ENCODE assay signal across 16 cellular contexts in genomic region chr9:87102131-87102530, GRCh38.
A peak's percentile ranks its signal among the peaks of the same experiment; 100 is the strongest.
DNase-seq lines count a peak whose midpoint lies in the region; ATAC-seq and TF ChIP-seq lines count a peak whose summit lies in the region.
"Had no signal": no experiment of that assay in that cellular context is flagged by ENCODE, and none has a peak within 500 bp of the region (broad histone marks: within the 10 kb centered on the region; RNA-seq: fewer than 3 reads in every experiment).

No MANE protein-coding gene starts in this region.

- CTCF ChIA-PET in activated CD8-positive, alpha-beta memory T cell treated with anti-CD3 and anti-CD28 coated beads, Interleukin-2, amount 10 ng/mL, durations not matched to agents 7 days and 5 days (lab: Charles Lee) = no interaction called here

- H3K4me3 Mint-ChIP-seq in nephron = no peak overlapping the region
- no peak overlapping the region for H3K4me3 Mint-ChIP-seq in activated CD8-positive, alpha-beta memory T cell treated with anti-CD3 and anti-CD28 coated beads, Interleukin-2, amount 10 ng/mL, durations not matched to agents 7 days and 5 days
- H3K4me3 Mint-ChIP-seq: CD4-positive, alpha-beta memory T cell had no signal

- no peaks in the 10 kb centered on the region for H3K9me3 ChIP-seq in MG63

- no peaks in the 10 kb centered on the region for H3K36me3 Mint-ChIP-seq in nephron (ENCODE audit: low read depth)
- no peaks in the 10 kb centered on the region for H3K36me3 Mint-ChIP-seq in activated CD8-positive, alpha-beta memory T cell treated with anti-CD3 and anti-CD28 coated beads, Interleukin-2, amount 10 ng/mL, durations not matched to agents 7 days and 5 days
- H3K36me3 Mint-ChIP-seq: CD4-positive, alpha-beta memory T cell had no signal

- no peak for TF ChIP-seq CTCF in nephron (IDR thresholded peaks at IDR 0.05; ENCODE audit: unreplicated experiment in 3 of 3)

- H3K27me3 Mint-ChIP-seq in nephron (ENCODE audit: low read depth) = no peaks in the 10 kb centered on the region
- H3K27me3 Mint-ChIP-seq in activated CD8-positive, alpha-beta memory T cell treated with anti-CD3 and anti-CD28 coated beads, Interleukin-2, amount 10 ng/mL, durations not matched to agents 7 days and 5 days = no peaks in the 10 kb centered on the region

- no peaks in the 10 kb centered on the region for H3K27me3 ChIP-seq in MG63

- no peak for ATAC-seq in activated CD8-positive, alpha-beta memory T cell treated with anti-CD3 and anti-CD28 coated beads, Interleukin-2, amount 10 ng/mL, durations not matched to agents 7 days and 5 days
- ATAC-seq in GM21619 (IDR thresholded peaks at IDR 0.05; ENCODE audit: unreplicated experiment) (no peak), GM19463 (IDR thresholded peaks at IDR 0.05; ENCODE audit: unreplicated experiment) (no peak)
- ATAC-seq: GM12878, HepG2 had no signal

- H3K36me3 ChIP-seq in MG63 = no peaks in the 10 kb centered on the region

- peaks cover 46% of the 10 kb centered on the region for H3K4me1 Mint-ChIP-seq in nephron
- H3K4me1 Mint-ChIP-seq in activated CD8-positive, alpha-beta memory T cell treated with anti-CD3 and anti-CD28 coated beads, Interleukin-2, amount 10 ng/mL, durations not matched to agents 7 days and 5 days = no peaks in the 10 kb centered on the region

- DNase-seq in MG63 = peak; percentile 41
- peak; percentile 73 for DNase-seq in fibroblast of peridontal ligament (ENCODE audit: extremely low read depth)
- no peak for DNase-seq in H4 (ENCODE audit: low spot score)
- no peak for DNase-seq in activated CD8-positive, alpha-beta memory T cell treated with anti-CD3 and anti-CD28 coated beads, Interleukin-2, amount 10 ng/mL, durations not matched to agents 7 days and 5 days
- DNase-seq: AML-193; CD4-positive, alpha-beta memory T cell; DMS153; DND-41; EL; GM23248; H7 had no signal

- no peaks in the 10 kb centered on the region for H3K9me3 Mint-ChIP-seq in nephron
- H3K9me3 Mint-ChIP-seq in activated CD8-positive, alpha-beta memory T cell treated with anti-CD3 and anti-CD28 coated beads, Interleukin-2, amount 10 ng/mL, durations not matched to agents 7 days and 5 days (ENCODE audit: low read depth) = no peaks in the 10 kb centered on the region

- H3K4me3 ChIP-seq in MG63 = no peak overlapping the region
- H3K4me3 ChIP-seq: GM12878, GM23248 had no signal

- H3K27ac Mint-ChIP-seq in nephron = peak overlapping the region in 2 of 3 experiments; percentile 24 to 33
- no peak overlapping the region for H3K27ac Mint-ChIP-seq in activated CD8-positive, alpha-beta memory T cell treated with anti-CD3 and anti-CD28 coated beads, Interleukin-2, amount 10 ng/mL, durations not matched to agents 7 days and 5 days
- H3K27ac Mint-ChIP-seq: CD4-positive, alpha-beta memory T cell had no signal

Comparison
In these comparisons a context has a peak if more than half of its experiments do, and no peak if none do; other contexts are left out.
1. DNase-seq: peak in MG63 (single experiment) and fibroblast of peridontal ligament (single experiment); none in H4 (single experiment) and activated CD8-positive, alpha-beta memory T cell treated with anti-CD3 and anti-CD28 coated beads, Interleukin-2, amount 10 ng/mL, durations not matched to agents 7 days and 5 days (single experiment).